ENCODE assay signal across 8 cellular contexts in the genomic region with DNA sequence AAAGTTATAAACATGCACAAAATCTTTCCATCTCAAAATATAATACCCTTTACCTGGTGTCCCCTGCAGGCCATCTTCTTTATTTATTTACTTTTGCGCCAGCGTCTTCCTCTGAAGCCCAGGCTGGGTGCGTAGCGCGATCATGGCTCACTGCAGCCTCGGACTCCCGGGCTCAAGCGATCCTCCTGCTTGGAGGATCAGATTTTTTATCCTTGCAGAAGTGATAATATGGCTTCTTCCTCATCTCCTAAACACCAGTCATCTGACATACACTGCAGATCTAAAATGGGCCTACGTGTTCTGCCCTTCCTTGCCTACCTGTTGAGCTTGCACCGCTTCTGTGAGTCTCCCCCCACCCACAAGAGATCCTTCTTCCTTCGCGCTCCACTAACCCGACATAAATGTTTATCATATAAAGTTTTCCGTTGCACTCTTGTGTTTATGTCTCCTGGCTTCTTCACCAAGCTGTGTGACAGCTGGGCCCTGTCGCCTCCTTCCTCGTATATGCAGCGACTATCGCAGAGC. TPM values are rescaled to one million over a fixed set of nuclear protein-coding genes. Genes with fewer than 3 reads are reported as not detected.
DNase-seq lines count a peak whose midpoint lies in the region; ATAC-seq and TF ChIP-seq lines count a peak whose summit lies in the region.

No MANE protein-coding gene starts in this region.

- H3K27ac ChIP-seq in tibial artery, result peak overlapping the region; percentile 92 to 97

- POLR2A ChIA-PET in activated CD8-positive, alpha-beta T cell treated with anti-CD3 and anti-CD28 coated beads for 36 hours (lab: Charles Lee), result interaction anchor here (0.6 to 2.3 kb wide), 23 partner anchors 8 to 312 kb away, joined by 3 to 17 read pairs (median 4); partner anchors contain the start of genes ENAH, H3-3A, PYCR2 and SDE2

- H3K36me3 ChIP-seq in tibial artery, result no peaks in the 10 kb centered on the region

- no peaks in the 10 kb centered on the region for H3K27me3 Mint-ChIP-seq in activated CD8-positive, alpha-beta T cell treated with anti-CD3 and anti-CD28 coated beads for 36 hours

- peak; percentile 10 for ATAC-seq in HG03095 (IDR thresholded peaks at IDR 0.05; ENCODE audit: unreplicated experiment)
- ATAC-seq in activated CD8-positive, alpha-beta T cell treated with anti-CD3 and anti-CD28 coated beads for 36 hours, result peak; percentile 17

- DNase-seq in NCI-H2196 treated with DMSO at 0.1 percent for 48 hours (lab: John Stamatoyannopoulos, UW; ENCODE audit: unreplicated experiment), result peak; percentile 61
- no peak for DNase-seq in NCI-H2196 (lab: John Stamatoyannopoulos, UW; ENCODE audit: unreplicated experiment)
- DNase-seq in activated CD8-positive, alpha-beta T cell treated with anti-CD3 and anti-CD28 coated beads for 36 hours, result no peak
- DNase-seq in kidney glomerular epithelial cell (lab: John Stamatoyannopoulos, UW), result peak; percentile 64
- peak in 1 of 2 donors; percentile 62 for DNase-seq in tibial artery
- no peak for DNase-seq in posterior vena cava (ENCODE audit: low spot score)
- no peak for DNase-seq in AML-193 (lab: John Stamatoyannopoulos, UW)

- H3K9me3 ChIP-seq in tibial artery, result no peaks in the 10 kb centered on the region

- peaks cover 0 to 63% (median 38%) of the 10 kb centered on the region in 4 donors for H3K4me1 ChIP-seq in tibial artery

- H3K27ac Mint-ChIP-seq in activated CD8-positive, alpha-beta T cell treated with anti-CD3 and anti-CD28 coated beads for 36 hours, result no peak overlapping the region

- TF ChIP-seq CTCF in activated CD8-positive, alpha-beta T cell treated with anti-CD3 and anti-CD28 coated beads for 36 hours (IDR thresholded peaks at IDR 0.05), result no peak
- TF ChIP-seq CTCF in tibial artery (IDR thresholded peaks at IDR 0.05), result no peak

- H3K4me3 ChIP-seq in tibial artery, result peak overlapping the region; percentile 86 to 89

- H3K9me3 Mint-ChIP-seq in activated CD8-positive, alpha-beta T cell treated with anti-CD3 and anti-CD28 coated beads for 36 hours, result peaks cover 3% of the 10 kb centered on the region

- H3K4me3 Mint-ChIP-seq in activated CD8-positive, alpha-beta T cell treated with anti-CD3 and anti-CD28 coated beads for 36 hours, result no peak overlapping the region

- no peaks in the 10 kb centered on the region for H3K27me3 ChIP-seq in tibial artery

- peaks cover 20% of the 10 kb centered on the region for H3K4me1 Mint-ChIP-seq in activated CD8-positive, alpha-beta T cell treated with anti-CD3 and anti-CD28 coated beads for 36 hours (ENCODE audit: low read depth)

- CTCF ChIA-PET in activated CD8-positive, alpha-beta T cell treated with anti-CD3 and anti-CD28 coated beads for 36 hours (lab: Charles Lee), result interaction anchor here (0.8 to 3.3 kb wide), 28 partner anchors 9 to 309 kb away, joined by 3 to 30 read pairs (median 5); partner anchors contain the start of genes PYCR2 and TMEM63A

- intact Hi-C loops in activated CD8-positive, alpha-beta T cell treated with anti-CD3 and anti-CD28 coated beads for 36 hours (cut with micrococcal nuclease), result loop anchor here (5.0 kb wide), 2 partner anchors 135 to 200 kb away; no protein-coding TSS in a partner anchor
- intact Hi-C loops in tibial artery (cut with DNase I; ENCODE audit: low total_unique reads), result loop anchor here (2.0 to 5.0 kb wide), 3 partner anchors 34 to 135 kb away; partner anchors contain the start of gene EPHX1
- intact Hi-C loops in posterior vena cava (cut with DNase I), result loop anchor here in 1 of 2 donors (10.0 kb wide), 3 partner anchors 138 to 222 kb away; no protein-coding TSS in a partner anchor

- peaks cover 25% of the 10 kb centered on the region for H3K36me3 Mint-ChIP-seq in activated CD8-positive, alpha-beta T cell treated with anti-CD3 and anti-CD28 coated beads for 36 hours (ENCODE audit: low read depth)

RNA-seq across cellular contexts. Expression of gene SRP9, which starts 0.5 kb away (rescaled TPM):
- 100 to 1,000 TPM; 275 to 304 TPM for total RNA-seq in activated CD8-positive, alpha-beta T cell treated with anti-CD3 and anti-CD28 coated beads for 36 hours
- 100 to 1,000 TPM; 167 to 207 TPM for total RNA-seq in posterior vena cava

RNA-seq across cellular contexts. Expression of gene EPHX1, which starts 32.8 kb away (rescaled TPM):
- total RNA-seq in activated CD8-positive, alpha-beta T cell treated with anti-CD3 and anti-CD28 coated beads for 36 hours, result 1 to 10 TPM; 2.1 to 3.6 TPM
- 100 to 1,000 TPM in 1 of 2 donors, 10 to 100 TPM in 1; 58.9 to 113 TPM for total RNA-seq in posterior vena cava

Comparison
In these comparisons a context has a peak if more than half of its experiments do, and no peak if none do; other contexts are left out.
1. DNase-seq: peak in NCI-H2196 treated with DMSO at 0.1 percent for 48 hours (single experiment) and kidney glomerular epithelial cell (single experiment); none in NCI-H2196 (single experiment), activated CD8-positive, alpha-beta T cell treated with anti-CD3 and anti-CD28 coated beads for 36 hours (single experiment), posterior vena cava (single experiment) and AML-193 (0 of 2).
2. RNA of gene EPHX1, which starts 32.8 kb away (total RNA-seq): 58.9 to 113 TPM in posterior vena cava; 2.1 to 3.6 TPM in activated CD8-positive, alpha-beta T cell treated with anti-CD3 and anti-CD28 coated beads for 36 hours; every median in the first group is over 10 times any median in the second.